Comparison of ENCODE assay signal across 26 cellular contexts in genomic region chr15:66429117-66429516, GRCh38. TPM values are rescaled to one million over a fixed set of nuclear protein-coding genes. Genes with fewer than 3 reads are reported as not detected.
DNase-seq lines count a peak whose midpoint lies in the region; ATAC-seq and TF ChIP-seq lines count a peak whose summit lies in the region.
"Had no signal": no experiment of that assay in that cellular context is flagged by ENCODE, and none has a peak within 500 bp of the region (broad histone marks: within the 10 kb centered on the region; RNA-seq: fewer than 3 reads in every experiment).

No MANE protein-coding gene starts in this region.

- no peak for TF ChIP-seq CTCF in natural killer cell (IDR thresholded peaks at IDR 0.05)
- no peak for TF ChIP-seq CTCF in lower lobe of right lung (IDR thresholded peaks at IDR 0.05)
- no peak for TF ChIP-seq CTCF in gastroesophageal sphincter (IDR thresholded peaks at IDR 0.05)
- TF ChIP-seq CTCF in MM.1S (IDR thresholded peaks at IDR 0.05; ENCODE audit: low read length), result no peak

- H3F3A ChIP-seq in MM.1S (ENCODE audit: insufficient read depth, low read length), result no peaks in the 10 kb centered on the region

- H3K36me3 ChIP-seq in lower lobe of right lung, result no peaks in the 10 kb centered on the region
- no peaks in the 10 kb centered on the region for H3K36me3 ChIP-seq in gastroesophageal sphincter
- no peaks in the 10 kb centered on the region for H3K36me3 ChIP-seq in MM.1S (replicated peaks; ENCODE audit: insufficient read depth, low read length)
- H3K36me3 ChIP-seq: HAP-1, ovary, thoracic aorta had no signal

- peak; percentile 51 for DNase-seq in natural killer cell treated with Interleukin-12 subunit alpha and Interleukin-12 subunit beta and Interleukin-15 and Interleukin-18, amount 100 ng/mL, for 72 hours (ENCODE audit: low spot score)
- DNase-seq in natural killer cell (no peak), KBM-7 (peak; percentile 73), lower lobe of right lung (no peak), OCI-M2 (lab: John Stamatoyannopoulos, UW; ENCODE audit: unreplicated experiment) (no peak), MM.1S (no peak)
- DNase-seq: activated CD4-positive, alpha-beta T cell treated with anti-CD3 and anti-CD28 coated beads, Interleukin-2, amount 50 U/mL, for 4 hours; activated naive CD4-positive, alpha-beta T cell; activated T-cell treated with anti-CD3 and anti-CD28 coated beads for 4 hours; anterior cingulate cortex; caudate nucleus; COR-L47; DND-41; erythroblast; foreskin melanocyte; hippocampal formation; Karpas-422; NCI-H1105 treated with DMSO at 0.1 percent for 48 hours; ovary; right cardiac atrium; stimulated activated CD4-positive, alpha-beta T cell treated with anti-CD3 and anti-CD28 coated beads, Interleukin-12 subunit alpha, Interleukin-12 subunit beta, amount 100 ng/mL, for 4 hours had no signal

- H3K79me2 ChIP-seq in MM.1S (ENCODE audit: low read length), result peaks cover 66% of the 10 kb centered on the region

- H3K9me3 Mint-ChIP-seq in natural killer cell treated with Interleukin-12 subunit alpha and Interleukin-12 subunit beta and Interleukin-15 and Interleukin-18, amount 100 ng/mL, for 72 hours, result no peaks in the 10 kb centered on the region
- no peaks in the 10 kb centered on the region for H3K9me3 Mint-ChIP-seq in natural killer cell

- H3K4me1 Mint-ChIP-seq in natural killer cell treated with Interleukin-12 subunit alpha and Interleukin-12 subunit beta and Interleukin-15 and Interleukin-18, amount 100 ng/mL, for 72 hours (ENCODE audit: low read depth in 2 of 2), result peaks cover 63% of the 10 kb centered on the region in 2 donors
- H3K4me1 Mint-ChIP-seq in natural killer cell, result peaks cover 71 to 72% of the 10 kb centered on the region in 2 donors

- no peaks in the 10 kb centered on the region for H3K27me3 Mint-ChIP-seq in natural killer cell treated with Interleukin-12 subunit alpha and Interleukin-12 subunit beta and Interleukin-15 and Interleukin-18, amount 100 ng/mL, for 72 hours
- no peaks in the 10 kb centered on the region for H3K27me3 Mint-ChIP-seq in natural killer cell (ENCODE audit: low read depth in 2 of 2)

- H3K4me3 ChIP-seq in lower lobe of right lung (no peak overlapping the region), gastroesophageal sphincter (no peak overlapping the region), MM.1S (ENCODE audit: low read length) (no peak overlapping the region)
- H3K4me3 ChIP-seq: HAP-1, lung, ovary, thoracic aorta had no signal

- H3K27me3 ChIP-seq in lower lobe of right lung (ENCODE audit: low read depth) (no peaks in the 10 kb centered on the region), gastroesophageal sphincter (no peaks in the 10 kb centered on the region), MM.1S (replicated peaks; ENCODE audit: insufficient read depth, low read length) (no peaks in the 10 kb centered on the region)
- H3K27me3 ChIP-seq: ovary had no signal

- no peak overlapping the region for H2AFZ ChIP-seq in MM.1S (ENCODE audit: low read length)

- H3K9me2 ChIP-seq in MM.1S (replicated peaks; ENCODE audit: insufficient read depth, low read length), result no peaks in the 10 kb centered on the region

- intact Hi-C loops in natural killer cell (cut with micrococcal nuclease) (no loop called here), lower lobe of right lung (cut with DNase I) (no loop called here)

- H3K4me2 ChIP-seq in MM.1S (ENCODE audit: low read depth, low read length), result no peak overlapping the region

- H3K9ac ChIP-seq in MM.1S (ENCODE audit: low read length), result no peak overlapping the region

- TF ChIP-seq POLR2A in gastroesophageal sphincter (IDR thresholded peaks at IDR 0.05), result no peak

- H3K27ac ChIP-seq in lower lobe of right lung (no peak overlapping the region), gastroesophageal sphincter (no peak overlapping the region), MM.1S (ENCODE audit: low read length) (no peak overlapping the region)
- H3K27ac ChIP-seq: ovary, thoracic aorta had no signal

- H3K9me3 ChIP-seq in lower lobe of right lung (no peaks in the 10 kb centered on the region), gastroesophageal sphincter (no peaks in the 10 kb centered on the region), MM.1S (replicated peaks; ENCODE audit: insufficient read depth, low read length) (no peaks in the 10 kb centered on the region)
- H3K9me3 ChIP-seq: ovary, thoracic aorta had no signal

- H3K4me3 Mint-ChIP-seq in natural killer cell treated with Interleukin-12 subunit alpha and Interleukin-12 subunit beta and Interleukin-15 and Interleukin-18, amount 100 ng/mL, for 72 hours, result no peak overlapping the region
- no peak overlapping the region for H3K4me3 Mint-ChIP-seq in natural killer cell

- ATAC-seq in natural killer cell treated with Interleukin-12 subunit alpha and Interleukin-12 subunit beta and Interleukin-15 and Interleukin-18, amount 100 ng/mL, for 72 hours, result no peak
- ATAC-seq in natural killer cell, result no peak
- peak; percentile 31 to 47 for ATAC-seq in lower lobe of right lung
- ATAC-seq in gastroesophageal sphincter, result no peak
- ATAC-seq: right cardiac atrium, Right ventricle myocardium inferior had no signal

- H4K20me1 ChIP-seq in MM.1S (ENCODE audit: insufficient read depth, low read length), result peaks cover 4% of the 10 kb centered on the region; the same call in 1 of the 2 replicates

- peaks cover 11% of the 10 kb centered on the region for H3K4me1 ChIP-seq in lower lobe of right lung
- H3K4me1 ChIP-seq in gastroesophageal sphincter, result no peaks in the 10 kb centered on the region
- no peaks in the 10 kb centered on the region for H3K4me1 ChIP-seq in MM.1S (ENCODE audit: low read length)

- peak overlapping the region; percentile 14 to 55 for H3K27ac Mint-ChIP-seq in natural killer cell treated with Interleukin-12 subunit alpha and Interleukin-12 subunit beta and Interleukin-15 and Interleukin-18, amount 100 ng/mL, for 72 hours
- peak overlapping the region in 1 of 2 donors; percentile 29 for H3K27ac Mint-ChIP-seq in natural killer cell

- in situ Hi-C loops in KBM-7 (cut with MboI; ENCODE audit: low pct_unique_long_range_greater_than_20kb, low sequenced_read_pairs), result no loop called here

- WGBS in gastroesophageal sphincter (ENCODE audit: low coverage in 1 of 2), 2 donors, result 81 to 93% methylated on average over 2 to 4 of the region's 4 CpGs

- H3K36me3 Mint-ChIP-seq in natural killer cell treated with Interleukin-12 subunit alpha and Interleukin-12 subunit beta and Interleukin-15 and Interleukin-18, amount 100 ng/mL, for 72 hours, result no peaks in the 10 kb centered on the region
- H3K36me3 Mint-ChIP-seq in natural killer cell, result no peaks in the 10 kb centered on the region

- no peak for TF ChIP-seq EP300 in gastroesophageal sphincter (IDR thresholded peaks at IDR 0.05)

RNA-seq across cellular contexts. Expression of gene MAP2K1, which starts 42.4 kb away (rescaled TPM):
- 100 to 1,000 TPM; 121 to 134 TPM for total RNA-seq in natural killer cell treated with Interleukin-12 subunit alpha and Interleukin-12 subunit beta and Interleukin-15 and Interleukin-18, amount 100 ng/mL, for 72 hours
- total RNA-seq in natural killer cell (10 to 100 TPM; 45.5 to 49.2 (median 48.9) TPM), lower lobe of right lung (53.6 TPM), gastroesophageal sphincter (10 to 100 TPM; 27.7 to 47.1 (median 39.6) TPM)

Comparison
In these comparisons a context has a peak if more than half of its experiments do, and no peak if none do; other contexts are left out.
1. DNase-seq: peak in natural killer cell treated with Interleukin-12 subunit alpha and Interleukin-12 subunit beta and Interleukin-15 and Interleukin-18, amount 100 ng/mL, for 72 hours (single experiment) and KBM-7 (single experiment); none in natural killer cell (single experiment), lower lobe of right lung (single experiment), OCI-M2 (single experiment) and MM.1S (single experiment).
2. ATAC-seq: peak in lower lobe of right lung (2 of 2); none in natural killer cell treated with Interleukin-12 subunit alpha and Interleukin-12 subunit beta and Interleukin-15 and Interleukin-18, amount 100 ng/mL, for 72 hours (0 of 2), natural killer cell (0 of 3) and gastroesophageal sphincter (single experiment).